11 cellular contexts compared by ENCODE assay signal in the genomic region with DNA sequence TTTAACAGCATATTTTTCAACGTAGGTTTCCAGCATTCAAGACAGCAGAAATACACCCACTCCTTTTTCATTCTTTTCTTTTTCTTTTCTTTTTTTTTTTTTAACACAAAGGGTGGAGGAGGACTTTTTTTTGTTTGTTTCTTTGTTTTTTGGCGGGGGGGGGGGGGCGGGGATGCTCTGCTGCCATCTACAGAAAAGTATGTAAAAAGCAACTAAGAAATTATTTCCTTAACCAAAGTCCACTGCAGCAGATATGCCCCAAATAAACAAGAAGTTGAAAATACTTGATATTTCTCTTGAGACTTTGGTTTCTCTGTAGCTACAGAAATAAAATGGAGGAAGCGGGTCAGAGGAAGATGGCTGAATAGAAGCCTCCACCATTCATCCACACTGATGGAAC.
"Had no signal": no experiment of that assay in that cellular context is flagged by ENCODE, and none has a peak within 500 bp of the region (broad histone marks: within the 10 kb centered on the region; RNA-seq: fewer than 3 reads in every experiment).

No MANE protein-coding gene starts in this region.

- H3K4me1 ChIP-seq: adrenal gland, gastroesophageal sphincter, pancreas, thyroid gland, vagina had no signal

- ATAC-seq: gastroesophageal sphincter, pancreas had no signal

- H3K36me3 ChIP-seq: adrenal gland, gastroesophageal sphincter, pancreas, thyroid gland, vagina had no signal

- FAIRE-seq: TTC549 had no signal

- H3K27me3 ChIP-seq: gastroesophageal sphincter, thyroid gland, vagina had no signal

- H3K4me3 ChIP-seq: adrenal gland, gastroesophageal sphincter, pancreas, thyroid gland, vagina had no signal

- DNase-seq: activated CD4-positive, alpha-beta T cell treated with anti-CD3 and anti-CD28 coated beads, Interleukin-2, amount 50 U/mL, for 1 hour; activated naive CD4-positive, alpha-beta T cell treated with anti-CD3 and anti-CD28 coated beads, Interleukin-2, amount 50 U/mL, for 16 hours; adrenal gland; effector memory CD4-positive, alpha-beta T cell; midbrain; pancreas; thyroid gland had no signal

- H3K9me3 ChIP-seq: adrenal gland, gastroesophageal sphincter, pancreas, thyroid gland, vagina had no signal

- H3K27ac ChIP-seq: adrenal gland, epithelial cell of prostate, gastroesophageal sphincter, pancreas, thyroid gland, vagina had no signal
